In genomic region chr9:35072461-35073275, GRCh38 we compare ENCODE assay signal across 8 cellular contexts. TPM values are rescaled to one million over a fixed set of nuclear protein-coding genes. Genes with fewer than 3 reads are reported as not detected.
DNase-seq lines count a peak whose midpoint lies in the region; ATAC-seq and FAIRE-seq lines count a peak whose summit lies in the region.

Gene VCP, minus strand, starts transcription at chr9:35072625. Its CDS starts 272 bp downstream, at chr9:35072353.

- H3K27me3 Mint-ChIP-seq in activated T-cell treated with anti-CD3 and anti-CD28 coated beads, Interleukin-2, amount 50 U/mL, for 72 hours (ENCODE audit: low read depth) = no peaks in the 10 kb centered on the region

- H3K36me3 ChIP-seq in KOPT-K1 (ENCODE audit: insufficient read depth, low read length) (peaks cover 75% of the 10 kb centered on the region), muscle layer of colon (ENCODE audit: insufficient read depth, low read length) (peaks cover 38% of the 10 kb centered on the region)

- peaks cover 76% of the 10 kb centered on the region for H3K4me1 Mint-ChIP-seq in activated T-cell treated with anti-CD3 and anti-CD28 coated beads, Interleukin-2, amount 50 U/mL, for 72 hours (ENCODE audit: low read depth)

- H3K27ac ChIP-seq in KOPT-K1 (ENCODE audit: low read depth, low read length, poor library complexity, severe bottlenecking) (peak within 1 kb of the TSS; percentile 90), muscle layer of colon (ENCODE audit: low read depth, low read length) (peak within 1 kb of the TSS; percentile 97)

- peak within 1 kb of the TSS; percentile 90 to 91 for H3K4me3 Mint-ChIP-seq in activated T-cell treated with anti-CD3 and anti-CD28 coated beads, Interleukin-2, amount 50 U/mL, for 72 hours

- H3K4me3 ChIP-seq in muscle layer of colon (ENCODE audit: low read depth in 1 of 2, low read length in 2 of 2) = peak within 1 kb of the TSS; percentile 73 to 92

- peak; percentile 92 for FAIRE-seq in RCC 7860 (lab: Jason Lieb, UNC)

- no peaks in the 10 kb centered on the region for H3K27me3 ChIP-seq in muscle layer of colon (ENCODE audit: control insufficient read depth in 1 of 2, insufficient read depth in 2 of 2, low read length in 2 of 2)

- peaks cover 36% of the 10 kb centered on the region for H3K4me1 ChIP-seq in muscle layer of colon (ENCODE audit: insufficient read depth, low read length)

- peaks cover 6 to 39% of the 10 kb centered on the region in 2 donors for H3K36me3 Mint-ChIP-seq in activated T-cell treated with anti-CD3 and anti-CD28 coated beads, Interleukin-2, amount 50 U/mL, for 72 hours (ENCODE audit: insufficient read depth in 2 of 2)

- H3K9me3 ChIP-seq in KOPT-K1 (ENCODE audit: insufficient read depth, low read length, poor library complexity, severe bottlenecking) (no peaks in the 10 kb centered on the region), muscle layer of colon (ENCODE audit: low read length) (no peaks in the 10 kb centered on the region)

- H3K9me3 Mint-ChIP-seq in activated T-cell treated with anti-CD3 and anti-CD28 coated beads, Interleukin-2, amount 50 U/mL, for 72 hours = no peaks in the 10 kb centered on the region

- H3K27ac Mint-ChIP-seq in activated T-cell treated with anti-CD3 and anti-CD28 coated beads, Interleukin-2, amount 50 U/mL, for 72 hours = peak within 1 kb of the TSS; percentile 99

- DNase-seq in DMS79 (lab: John Stamatoyannopoulos, UW) = peak; percentile 98
- peak; percentile 95 for DNase-seq in RCC 7860 (ENCODE audit: low spot score)
- peak; percentile 95 to 98 for DNase-seq in activated T-cell treated with anti-CD3 and anti-CD28 coated beads, Interleukin-2, amount 50 U/mL, for 72 hours
- DNase-seq in stimulated activated CD8-positive, alpha-beta memory T cell treated with anti-CD3 and anti-CD28 coated beads, Interleukin-7, amount 100 ng/mL, for 4 hours (ENCODE audit: low read depth in 2 of 2) = peak; percentile 95 to 97

- peak within 1 kb of the TSS; percentile 87 for H3K9ac ChIP-seq in muscle layer of colon (ENCODE audit: low read length)

- ATAC-seq in GM21786 (IDR thresholded peaks at IDR 0.05; ENCODE audit: unreplicated experiment) (peak; percentile 86), esophagus mucosa (peak; percentile 93)
- peak; percentile 87 to 89 for ATAC-seq in activated T-cell treated with anti-CD3 and anti-CD28 coated beads, Interleukin-2, amount 50 U/mL, for 72 hours (replicated peaks in 1 of 2)

RNA-seq across cellular contexts. Expression of gene VCP, which starts in this region (rescaled TPM):
- total RNA-seq in activated T-cell treated with anti-CD3 and anti-CD28 coated beads, Interleukin-2, amount 50 U/mL, for 72 hours = 100 to 1,000 TPM; 190 to 199 TPM
- 158 TPM for total RNA-seq in esophagus mucosa

Comparison
In these comparisons a context has a peak if more than half of its experiments do, and no peak if none do; other contexts are left out.
1. Peak in every context shown above with its lines: DNase-seq, ATAC-seq, H3K4me3 ChIP-seq and H3K27ac ChIP-seq.